ENCODE assay signal across 1 cellular context in genomic region chr9:137429974-137430722, GRCh38.
TF ChIP-seq lines count a peak whose summit lies in the region.

No MANE protein-coding gene starts in this region.

TF ChIP-seq in K562, 482 proteins besides CTCF, POLR2A, EP300 and RAD21 (continues in another document):
- no peak for TF ChIP-seq ZHX1 (conservative IDR thresholded peaks at IDR 0.05; ENCODE audit: low read length)
- peak; percentile 46; the same call in 1 of the 2 replicates for TF ChIP-seq SUPT5H (IDR thresholded peaks at IDR 0.05)
- TF ChIP-seq RAD51 (IDR thresholded peaks at IDR 0.05; ENCODE audit: borderline replicate concordance, low read depth), result no peak
- no peak for TF ChIP-seq LCOR (CRISPR knock-in tag; IDR thresholded peaks at IDR 0.05)
- no peak for TF ChIP-seq GABPB2 (CRISPR knock-in tag; conservative IDR thresholded peaks at IDR 0.05)
- no peak for TF ChIP-seq MYBL2 (IDR thresholded peaks at IDR 0.05; ENCODE audit: low read depth)
- no peak for TF ChIP-seq MYBL2 (CRISPR knock-in tag; IDR thresholded peaks at IDR 0.05; ENCODE audit: borderline replicate concordance)
- TF ChIP-seq FOXO4 (CRISPR knock-in tag; IDR thresholded peaks at IDR 0.05), result no peak
- TF ChIP-seq TFAP4 (CRISPR knock-in tag; IDR thresholded peaks at IDR 0.05; ENCODE audit: borderline replicate concordance), result peak; percentile 81
- TF ChIP-seq BDP1 (IDR thresholded peaks at IDR 0.05; ENCODE audit: insufficient read depth, insufficient read length), result no peak
- TF ChIP-seq, protein P1, sequence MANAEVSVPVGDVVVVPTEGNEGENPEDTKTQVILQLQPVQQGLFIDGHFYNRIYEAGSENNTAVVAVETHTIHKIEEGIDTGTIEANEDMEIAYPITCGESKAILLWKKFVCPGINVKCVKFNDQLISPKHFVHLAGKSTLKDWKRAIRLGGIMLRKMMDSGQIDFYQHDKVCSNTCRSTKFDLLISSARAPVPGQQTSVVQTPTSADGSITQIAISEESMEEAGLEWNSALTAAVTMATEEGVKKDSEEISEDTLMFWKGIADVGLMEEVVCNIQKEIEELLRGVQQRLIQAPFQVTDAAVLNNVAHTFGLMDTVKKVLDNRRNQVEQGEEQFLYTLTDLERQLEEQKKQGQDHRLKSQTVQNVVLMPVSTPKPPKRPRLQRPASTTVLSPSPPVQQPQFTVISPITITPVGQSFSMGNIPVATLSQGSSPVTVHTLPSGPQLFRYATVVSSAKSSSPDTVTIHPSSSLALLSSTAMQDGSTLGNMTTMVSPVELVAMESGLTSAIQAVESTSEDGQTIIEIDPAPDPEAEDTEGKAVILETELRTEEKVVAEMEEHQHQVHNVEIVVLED (CRISPR knock-in tag; IDR thresholded peaks at IDR 0.05), result no peak
- no peak for TF ChIP-seq NELFE (IDR thresholded peaks at IDR 0.05; ENCODE audit: insufficient read depth, insufficient read length)
- TF ChIP-seq IRF9 (tag; IDR thresholded peaks at IDR 0.05), result no peak
- no peak for TF ChIP-seq SETDB1 (IDR thresholded peaks at IDR 0.05; ENCODE audit: low read length)
- TF ChIP-seq SRF (CRISPR knock-in tag; IDR thresholded peaks at IDR 0.05), result no peak
- TF ChIP-seq HMGN3 (IDR thresholded peaks at IDR 0.05; ENCODE audit: borderline replicate concordance, extremely low read depth, insufficient read length, low read depth, low read length), result peak; percentile 94
- TF ChIP-seq, protein P2, sequence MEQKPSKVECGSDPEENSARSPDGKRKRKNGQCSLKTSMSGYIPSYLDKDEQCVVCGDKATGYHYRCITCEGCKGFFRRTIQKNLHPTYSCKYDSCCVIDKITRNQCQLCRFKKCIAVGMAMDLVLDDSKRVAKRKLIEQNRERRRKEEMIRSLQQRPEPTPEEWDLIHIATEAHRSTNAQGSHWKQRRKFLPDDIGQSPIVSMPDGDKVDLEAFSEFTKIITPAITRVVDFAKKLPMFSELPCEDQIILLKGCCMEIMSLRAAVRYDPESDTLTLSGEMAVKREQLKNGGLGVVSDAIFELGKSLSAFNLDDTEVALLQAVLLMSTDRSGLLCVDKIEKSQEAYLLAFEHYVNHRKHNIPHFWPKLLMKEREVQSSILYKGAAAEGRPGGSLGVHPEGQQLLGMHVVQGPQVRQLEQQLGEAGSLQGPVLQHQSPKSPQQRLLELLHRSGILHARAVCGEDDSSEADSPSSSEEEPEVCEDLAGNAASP (IDR thresholded peaks at IDR 0.05), result no peak
- TF ChIP-seq ZNF311 (CRISPR knock-in tag; IDR thresholded peaks at IDR 0.05), result no peak
- no peak for TF ChIP-seq SMARCB1 (IDR thresholded peaks at IDR 0.05; ENCODE audit: insufficient read length, low read depth)
- TF ChIP-seq PTTG1 (tag; IDR thresholded peaks at IDR 0.05; ENCODE audit: low read depth), result no peak
- TF ChIP-seq RBM17 (IDR thresholded peaks at IDR 0.05; ENCODE audit: borderline replicate concordance, low read depth, low read length), result no peak
- TF ChIP-seq ZNF699 (CRISPR knock-in tag; IDR thresholded peaks at IDR 0.05; ENCODE audit: insufficient replicate concordance), result no peak
- peak; percentile 34 to 85 (median 43) for TF ChIP-seq YY1 (IDR thresholded peaks at IDR 0.05; ENCODE audit: borderline replicate concordance in 1 of 3, control insufficient read depth in 1 of 3, extremely low read depth in 1 of 3, insufficient read depth in 3 of 3, insufficient read length in 1 of 3, insufficient replicate concordance in 2 of 3, low read depth in 1 of 3, low read length in 2 of 3)
- peak; percentile 81 to 84 for TF ChIP-seq NRF1 (conservative IDR thresholded peaks at IDR 0.05 in 1 of 2, IDR thresholded peaks at IDR 0.05 in 1 of 2)
- TF ChIP-seq, protein P3, sequence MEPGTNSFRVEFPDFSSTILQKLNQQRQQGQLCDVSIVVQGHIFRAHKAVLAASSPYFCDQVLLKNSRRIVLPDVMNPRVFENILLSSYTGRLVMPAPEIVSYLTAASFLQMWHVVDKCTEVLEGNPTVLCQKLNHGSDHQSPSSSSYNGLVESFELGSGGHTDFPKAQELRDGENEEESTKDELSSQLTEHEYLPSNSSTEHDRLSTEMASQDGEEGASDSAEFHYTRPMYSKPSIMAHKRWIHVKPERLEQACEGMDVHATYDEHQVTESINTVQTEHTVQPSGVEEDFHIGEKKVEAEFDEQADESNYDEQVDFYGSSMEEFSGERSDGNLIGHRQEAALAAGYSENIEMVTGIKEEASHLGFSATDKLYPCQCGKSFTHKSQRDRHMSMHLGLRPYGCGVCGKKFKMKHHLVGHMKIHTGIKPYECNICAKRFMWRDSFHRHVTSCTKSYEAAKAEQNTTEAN (CRISPR knock-in tag; IDR thresholded peaks at IDR 0.05), result no peak
- no peak for TF ChIP-seq CSDE1 (IDR thresholded peaks at IDR 0.05)
- no peak for TF ChIP-seq ZNF174 (CRISPR knock-in tag; IDR thresholded peaks at IDR 0.05)
- no peak for TF ChIP-seq ZBTB34 (CRISPR knock-in tag; IDR thresholded peaks at IDR 0.05)
- no peak for TF ChIP-seq ZSCAN29 (IDR thresholded peaks at IDR 0.05)
- TF ChIP-seq, protein P4, sequence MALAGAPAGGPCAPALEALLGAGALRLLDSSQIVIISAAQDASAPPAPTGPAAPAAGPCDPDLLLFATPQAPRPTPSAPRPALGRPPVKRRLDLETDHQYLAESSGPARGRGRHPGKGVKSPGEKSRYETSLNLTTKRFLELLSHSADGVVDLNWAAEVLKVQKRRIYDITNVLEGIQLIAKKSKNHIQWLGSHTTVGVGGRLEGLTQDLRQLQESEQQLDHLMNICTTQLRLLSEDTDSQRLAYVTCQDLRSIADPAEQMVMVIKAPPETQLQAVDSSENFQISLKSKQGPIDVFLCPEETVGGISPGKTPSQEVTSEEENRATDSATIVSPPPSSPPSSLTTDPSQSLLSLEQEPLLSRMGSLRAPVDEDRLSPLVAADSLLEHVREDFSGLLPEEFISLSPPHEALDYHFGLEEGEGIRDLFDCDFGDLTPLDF (CRISPR knock-in tag; IDR thresholded peaks at IDR 0.05), result no peak
- TF ChIP-seq FOXJ2 (tag; IDR thresholded peaks at IDR 0.05), result no peak
- no peak for TF ChIP-seq ARID3A (IDR thresholded peaks at IDR 0.05; ENCODE audit: borderline replicate concordance, low read depth, low read length)
- no peak for TF ChIP-seq RBM25 (IDR thresholded peaks at IDR 0.05; ENCODE audit: low read depth, low read length, severe bottlenecking)
- no peak for TF ChIP-seq MEF2A (IDR thresholded peaks at IDR 0.05; ENCODE audit: control insufficient read depth, low read depth, low read length)
- TF ChIP-seq PREB (CRISPR knock-in tag; IDR thresholded peaks at IDR 0.05), result no peak
- TF ChIP-seq ZNF518B (CRISPR knock-in tag; IDR thresholded peaks at IDR 0.05), result no peak
- no peak for TF ChIP-seq TRIM24 (IDR thresholded peaks at IDR 0.05)
- TF ChIP-seq RB1 (IDR thresholded peaks at IDR 0.05; ENCODE audit: low read depth), result peak; percentile 49; the same call in 1 of the 2 replicates
- TF ChIP-seq ZNF57 (CRISPR knock-in tag; IDR thresholded peaks at IDR 0.05), result no peak
- TF ChIP-seq EP400 (IDR thresholded peaks at IDR 0.05), result no peak
